ENCODE assay signal across 24 cellular contexts in genomic region chr17:80923211-80924110, GRCh38.
DNase-seq lines count a peak whose midpoint lies in the region; ATAC-seq, FAIRE-seq and TF ChIP-seq lines count a peak whose summit lies in the region.
"Had no signal": no experiment of that assay in that cellular context is flagged by ENCODE, and none has a peak within 500 bp of the region (broad histone marks: within the 10 kb centered on the region; RNA-seq: fewer than 3 reads in every experiment).

No MANE protein-coding gene starts in this region.

- H3K9ac ChIP-seq in BLaER1 (no peak overlapping the region), HepG2 (ENCODE audit: insufficient read depth, low read depth, low read length) (no peak overlapping the region)

- FAIRE-seq in HepG2 (lab: Jason Lieb, UNC) = no peak
- FAIRE-seq: A204.1, GM12878, H1 had no signal

- 96% methylated on average over 31 of the region's 35 CpGs for WGBS in HepG2 (ENCODE audit: low lambda C conversion rate)
- 96% methylated on average over 35 of the region's 35 CpGs for WGBS in sigmoid colon, 2 donors

- DNase-seq in RWPE2 (ENCODE audit: low spot score) (peak; percentile 66), HepG2 (ENCODE audit: low spot score) (no peak), sigmoid colon (peak; percentile 56), RKO (ENCODE audit: low spot score) (no peak), amygdala (lab: John Stamatoyannopoulos, UW) (no peak)
- no peak for DNase-seq in activated naive CD4-positive, alpha-beta T cell treated with anti-CD3 and anti-CD28 coated beads, Interleukin-2, amount 50 U/mL, for 16 hours
- DNase-seq: CD4-positive, CD25-positive, alpha-beta regulatory T cell; DMS 273 treated with DMSO at 0.1 percent for 48 hours; DMS79 treated with DMSO at 0.1 percent for 48 hours; KG1; NCI-H1092; NCI-H1436; NCI-H187 treated with DMSO at 0.1 percent for 48 hours; NCI-H2107; NCI-H446 treated with DMSO at 0.1 percent for 48 hours; NCI-H526 treated with DMSO at 0.1 percent for 48 hours; SHP77 had no signal

- POLR2A ChIA-PET in HepG2 (lab: Yijun Ruan, JAX) = no interaction called here

- H4K20me1 ChIP-seq in BLaER1 = peaks cover 94% of the 10 kb centered on the region
- H4K20me1 ChIP-seq in HepG2 (ENCODE audit: insufficient read depth, low read length) = no peaks in the 10 kb centered on the region; the same call in 1 of the 2 replicates

- H3K27ac ChIP-seq in BLaER1 = no peak overlapping the region
- H3K27ac ChIP-seq in RWPE2 (ENCODE audit: poor library complexity, severe bottlenecking) = no peak overlapping the region
- no peak overlapping the region for H3K27ac ChIP-seq in HepG2 (ENCODE audit: extremely low read length, insufficient read depth, low read length)
- no peak overlapping the region for H3K27ac ChIP-seq in sigmoid colon
- H3K27ac ChIP-seq: SK-N-MC had no signal

- BruUV-seq in HepG2 (replicated peaks; lab: Mats Ljungman, UMichigan) = no TSS peak

- no peaks in the 10 kb centered on the region for H3K79me2 ChIP-seq in HepG2 (ENCODE audit: insufficient read depth, low read length)

- TF ChIP-seq POLR2A in HepG2 (IDR thresholded peaks at IDR 0.05; ENCODE audit: insufficient read depth in 1 of 2, low read depth in 2 of 2, low read length in 2 of 2) (no peak), sigmoid colon (IDR thresholded peaks at IDR 0.05) (no peak)

- peaks cover 61% of the 10 kb centered on the region for H3K27me3 ChIP-seq in BLaER1
- no peaks in the 10 kb centered on the region for H3K27me3 ChIP-seq in RWPE2 (ENCODE audit: insufficient read depth, poor library complexity, severe bottlenecking)
- no peaks in the 10 kb centered on the region for H3K27me3 ChIP-seq in HepG2 (ENCODE audit: control insufficient read depth in 1 of 2, insufficient read depth in 2 of 2, low read length in 2 of 2)
- H3K27me3 ChIP-seq in sigmoid colon = no peaks in the 10 kb centered on the region

- no peaks in the 10 kb centered on the region for H3K9me3 ChIP-seq in BLaER1
- no peaks in the 10 kb centered on the region for H3K9me3 ChIP-seq in RWPE2 (ENCODE audit: severe bottlenecking)
- H3K9me3 ChIP-seq in HepG2 (ENCODE audit: low read length) = no peaks in the 10 kb centered on the region
- no peaks in the 10 kb centered on the region for H3K9me3 ChIP-seq in sigmoid colon

- intact Hi-C loops in HepG2 (cut with micrococcal nuclease; ENCODE audit: unreplicated experiment) (no loop called here), sigmoid colon (cut with DNase I) (no loop called here)

- in situ Hi-C loops in HepG2 (cut with HindIII; ENCODE audit: extremely low pct_ligation_motif_present, low pct_unique_long_range_greater_than_20kb) = no loop called here

- H3K36me3 ChIP-seq in BLaER1 = peaks cover 56% of the 10 kb centered on the region
- H3K36me3 ChIP-seq in RWPE2 (ENCODE audit: low read depth) = peaks cover 40% of the 10 kb centered on the region
- peaks cover 31 to 55% of the 10 kb centered on the region in 2 experiments; a peak in 4 of 5 replicates for H3K36me3 ChIP-seq in HepG2 (replicated peaks in 1 of 2; ENCODE audit: control insufficient read depth in 1 of 2, insufficient read depth in 2 of 2, low read length in 2 of 2)
- peaks cover 7 to 50% (median 22%) of the 10 kb centered on the region in 4 donors for H3K36me3 ChIP-seq in sigmoid colon

- CTCF ChIA-PET in HepG2 (lab: Yijun Ruan, JAX; ENCODE audit: low intra/inter-chr PET ratio, low total read pairs) = no interaction called here

- no peak for TF ChIP-seq RAD21 in HepG2 (CRISPR knock-in tag; IDR thresholded peaks at IDR 0.05)

- no peak overlapping the region for H2AFZ ChIP-seq in HepG2 (ENCODE audit: low read length)

- no peak for ATAC-seq in RWPE2 (ENCODE audit: low read depth)
- no peak for ATAC-seq in HepG2
- no peak for ATAC-seq in HG03439 (IDR thresholded peaks at IDR 0.05; ENCODE audit: unreplicated experiment)
- ATAC-seq: GM12878, HCT116 had no signal

- peak overlapping the region; percentile 88 for H3K4me2 ChIP-seq in BLaER1
- H3K4me2 ChIP-seq in HepG2 (ENCODE audit: low read depth, low read length) = no peak overlapping the region

- TF ChIP-seq CTCF in RWPE2 (IDR thresholded peaks at IDR 0.05; ENCODE audit: poor library complexity, severe bottlenecking) = no peak
- TF ChIP-seq CTCF in HepG2 (CRISPR knock-in tag; IDR thresholded peaks at IDR 0.05) = no peak
- TF ChIP-seq CTCF in sigmoid colon (IDR thresholded peaks at IDR 0.05) = no peak

- H3K4me1 ChIP-seq in BLaER1 = peaks cover 80% of the 10 kb centered on the region
- H3K4me1 ChIP-seq in RWPE2 (ENCODE audit: insufficient read depth, poor library complexity, severe bottlenecking) = no peaks in the 10 kb centered on the region
- peaks cover 10% of the 10 kb centered on the region for H3K4me1 ChIP-seq in HepG2 (ENCODE audit: insufficient read depth, low read length)
- H3K4me1 ChIP-seq in sigmoid colon = peaks cover 0 to 18% (median 14%) of the 10 kb centered on the region in 4 donors

- no peak overlapping the region for H3K4me3 ChIP-seq in BLaER1
- H3K4me3 ChIP-seq in RWPE2 (ENCODE audit: severe bottlenecking) = no peak overlapping the region
- H3K4me3 ChIP-seq in HepG2 (replicated peaks in 1 of 3; ENCODE audit: insufficient read depth in 1 of 3, low read depth in 2 of 3, low read length in 3 of 3) = no peak overlapping the region
- no peak overlapping the region for H3K4me3 ChIP-seq in sigmoid colon
- H3K4me3 ChIP-seq: GM12878, SK-N-MC had no signal

- TF ChIP-seq EP300 in HepG2 (IDR thresholded peaks at IDR 0.05; ENCODE audit: low read depth in 2 of 2, low read length in 2 of 2) (no peak), HepG2 (CRISPR knock-in tag; IDR thresholded peaks at IDR 0.05; ENCODE audit: borderline replicate concordance) (no peak), sigmoid colon (IDR thresholded peaks at IDR 0.05) (no peak)

TF ChIP-seq in HepG2, 621 proteins besides CTCF, POLR2A, EP300 and RAD21:
- TF ChIP-seq ZNF776 (CRISPR knock-in tag; IDR thresholded peaks at IDR 0.05) = no peak
- TF ChIP-seq, protein P1, sequence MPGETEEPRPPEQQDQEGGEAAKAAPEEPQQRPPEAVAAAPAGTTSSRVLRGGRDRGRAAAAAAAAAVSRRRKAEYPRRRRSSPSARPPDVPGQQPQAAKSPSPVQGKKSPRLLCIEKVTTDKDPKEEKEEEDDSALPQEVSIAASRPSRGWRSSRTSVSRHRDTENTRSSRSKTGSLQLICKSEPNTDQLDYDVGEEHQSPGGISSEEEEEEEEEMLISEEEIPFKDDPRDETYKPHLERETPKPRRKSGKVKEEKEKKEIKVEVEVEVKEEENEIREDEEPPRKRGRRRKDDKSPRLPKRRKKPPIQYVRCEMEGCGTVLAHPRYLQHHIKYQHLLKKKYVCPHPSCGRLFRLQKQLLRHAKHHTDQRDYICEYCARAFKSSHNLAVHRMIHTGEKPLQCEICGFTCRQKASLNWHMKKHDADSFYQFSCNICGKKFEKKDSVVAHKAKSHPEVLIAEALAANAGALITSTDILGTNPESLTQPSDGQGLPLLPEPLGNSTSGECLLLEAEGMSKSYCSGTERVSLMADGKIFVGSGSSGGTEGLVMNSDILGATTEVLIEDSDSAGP (CRISPR knock-in tag; IDR thresholded peaks at IDR 0.05; ENCODE audit: borderline replicate concordance) = 0 out of 2 replicates have a peak, but pooled peaks have one; percentile 15
- TF ChIP-seq ZNF83 (CRISPR knock-in tag; IDR thresholded peaks at IDR 0.05; ENCODE audit: borderline replicate concordance) = 0 out of 2 replicates have a peak, but pooled peaks have one; percentile 10
- TF ChIP-seq TAF1 (CRISPR knock-in tag; IDR thresholded peaks at IDR 0.05) = no peak

Comparison
In these comparisons a context has a peak if more than half of its experiments do, and no peak if none do; other contexts are left out.
1. DNase-seq: peak in RWPE2 (single experiment) and sigmoid colon (single experiment); none in HepG2 (single experiment), activated naive CD4-positive, alpha-beta T cell treated with anti-CD3 and anti-CD28 coated beads, Interleukin-2, amount 50 U/mL, for 16 hours (single experiment), RKO (single experiment) and amygdala (0 of 56).